15 cellular contexts compared by ENCODE assay signal in the genomic region with DNA sequence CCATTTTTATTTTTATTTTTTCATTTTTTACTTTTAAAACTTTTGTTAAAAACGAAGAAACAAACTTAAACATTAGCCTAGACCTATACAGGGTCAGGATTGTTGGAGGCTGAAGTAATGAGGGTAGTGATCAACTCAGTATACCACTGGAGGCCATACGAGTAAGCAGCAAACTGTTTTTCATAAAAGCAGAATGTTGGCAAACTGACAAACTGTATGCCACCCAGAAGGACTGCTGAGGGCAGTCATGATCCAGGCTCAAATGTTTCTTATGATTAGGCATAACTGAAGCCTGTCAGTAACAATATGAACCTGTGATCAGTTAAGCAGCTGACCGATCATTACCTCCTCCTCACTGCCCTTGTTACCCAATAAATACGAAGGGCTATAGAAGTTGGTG. TPM values are rescaled to one million over a fixed set of nuclear protein-coding genes. Genes with fewer than 3 reads are reported as not detected.
DNase-seq lines count a peak whose midpoint lies in the region; TF ChIP-seq lines count a peak whose summit lies in the region.
"Had no signal": no experiment of that assay in that cellular context is flagged by ENCODE, and none has a peak within 500 bp of the region (broad histone marks: within the 10 kb centered on the region; RNA-seq: fewer than 3 reads in every experiment).

No MANE protein-coding gene starts in this region.

- no peaks in the 10 kb centered on the region for H3K9me3 ChIP-seq in thyroid gland
- H3K9me3 ChIP-seq in Peyer's patch: no peaks in the 10 kb centered on the region

- peak; percentile 23 for DNase-seq in DMS53 (lab: John Stamatoyannopoulos, UW)
- DNase-seq in DMS53 treated with DMSO at 0.1 percent for 48 hours (lab: John Stamatoyannopoulos, UW; ENCODE audit: unreplicated experiment): no peak
- DNase-seq in HT-29 (ENCODE audit: low spot score): peak; percentile 32
- peak; percentile 20 for DNase-seq in myocyte (ENCODE audit: low read depth)
- no peak for DNase-seq in SHP77 treated with DMSO at 0.1 percent for 48 hours (lab: John Stamatoyannopoulos, UW)
- DNase-seq in thyroid gland: no peak
- no peak for DNase-seq in Peyer's patch
- DNase-seq: 8988T, Calu3, Karpas-422, NCI-H1436 treated with DMSO at 0.1 percent for 48 hours, NCI-H2081 treated with DMSO at 0.1 percent for 48 hours, SIG-M5 had no signal

- peak overlapping the region; percentile 16; the same call in 1 of the 2 replicates for H3K27ac ChIP-seq in VCaP
- no peak overlapping the region for H3K27ac ChIP-seq in thyroid gland
- no peak overlapping the region for H3K27ac ChIP-seq in Peyer's patch
- H3K27ac ChIP-seq: PC-9 had no signal

- H3K4me1 ChIP-seq in thyroid gland: no peaks in the 10 kb centered on the region
- no peaks in the 10 kb centered on the region for H3K4me1 ChIP-seq in Peyer's patch

- 58 to 70% methylated on average over 4 of the region's 4 CpGs for WGBS in thyroid gland, 2 donors

- H3K4me3 ChIP-seq in thyroid gland (replicated peaks in 1 of 3): no peak overlapping the region
- H3K4me3 ChIP-seq in Peyer's patch: no peak overlapping the region
- H3K4me3 ChIP-seq: PC-9 had no signal

- TF ChIP-seq POLR2A in thyroid gland (IDR thresholded peaks at IDR 0.05) (no peak), Peyer's patch (IDR thresholded peaks at IDR 0.05) (no peak)

- H3K27me3 ChIP-seq in thyroid gland (no peaks in the 10 kb centered on the region), Peyer's patch (no peaks in the 10 kb centered on the region)

- intact Hi-C loops in thyroid gland (cut with DNase I): no loop called here

- H3K36me3 ChIP-seq in thyroid gland: no peaks in the 10 kb centered on the region
- H3K36me3 ChIP-seq in Peyer's patch: no peaks in the 10 kb centered on the region

- no peak for TF ChIP-seq CTCF in VCaP (conservative IDR thresholded peaks at IDR 0.05)
- TF ChIP-seq CTCF in thyroid gland (IDR thresholded peaks at IDR 0.05): no peak
- TF ChIP-seq CTCF in Peyer's patch (IDR thresholded peaks at IDR 0.05): no peak

RNA-seq across cellular contexts. Expression of a gene that starts 10.2 kb away (rescaled TPM):
- 26.3 and 30.0 TPM in 2 replicates for total RNA-seq in HT-29 (2014; rRNA removed; shearing (Covaris generic))
- total RNA-seq in myocyte (65.2 and 67.5 TPM in 2 replicates), thyroid gland (10 to 100 TPM; 37.2 to 68.9 (median 40.0) TPM), Peyer's patch (10 to 100 TPM; 25.6 to 63.6 (median 37.7) TPM)
- polyA plus RNA-seq in myocyte (2012): 77.7 TPM

Comparison
In these comparisons a context has a peak if more than half of its experiments do, and no peak if none do; other contexts are left out.
1. DNase-seq: peak in DMS53 (single experiment), HT-29 (single experiment) and myocyte (single experiment); none in DMS53 treated with DMSO at 0.1 percent for 48 hours (single experiment), SHP77 treated with DMSO at 0.1 percent for 48 hours (single experiment), thyroid gland (0 of 2) and Peyer's patch (0 of 3).